In genomic region chr3:14845180-14845579, GRCh38 we compare ENCODE assay signal across 25 cellular contexts. TPM values are rescaled to one million over a fixed set of nuclear protein-coding genes. Genes with fewer than 3 reads are reported as not detected.
DNase-seq lines count a peak whose midpoint lies in the region; ATAC-seq, FAIRE-seq and TF ChIP-seq lines count a peak whose summit lies in the region.
"Had no signal": no experiment of that assay in that cellular context is flagged by ENCODE, and none has a peak within 500 bp of the region (broad histone marks: within the 10 kb centered on the region; RNA-seq: fewer than 3 reads in every experiment).

No MANE protein-coding gene starts in this region.

- no peaks in the 10 kb centered on the region for H3K36me3 Mint-ChIP-seq in activated CD8-positive, alpha-beta memory T cell treated with anti-CD3 and anti-CD28 coated beads, Interleukin-2, amount 10 ng/mL, durations not matched to agents 7 days and 5 days
- no peaks in the 10 kb centered on the region for H3K36me3 Mint-ChIP-seq in memory B cell

- peak; percentile 42 for ATAC-seq in activated CD8-positive, alpha-beta memory T cell treated with anti-CD3 and anti-CD28 coated beads, Interleukin-2, amount 10 ng/mL, durations not matched to agents 7 days and 5 days
- ATAC-seq in GM19023 (IDR thresholded peaks at IDR 0.05; ENCODE audit: unreplicated experiment) (peak; percentile 53), memory B cell (ENCODE audit: low read depth) (no peak), GM18502 (IDR thresholded peaks at IDR 0.05; ENCODE audit: poor library complexity, unreplicated experiment) (no peak), GM18858 (IDR thresholded peaks at IDR 0.05; ENCODE audit: unreplicated experiment) (no peak)
- ATAC-seq: A549, GM23338, PC-3 had no signal

- H3K9me3 Mint-ChIP-seq in activated CD8-positive, alpha-beta memory T cell treated with anti-CD3 and anti-CD28 coated beads, Interleukin-2, amount 10 ng/mL, durations not matched to agents 7 days and 5 days (ENCODE audit: low read depth): no peaks in the 10 kb centered on the region
- H3K9me3 Mint-ChIP-seq in memory B cell: no peaks in the 10 kb centered on the region
- H3K9me3 Mint-ChIP-seq: CD4-positive, alpha-beta T cell; GM23338 had no signal

- in situ Hi-C loops in GM13976 (cut with MboI; ENCODE audit: low sequenced_read_pairs, unreplicated experiment): no loop called here

- FAIRE-seq in GM12891 (lab: Jason Lieb, UNC): peak; percentile 13
- FAIRE-seq: A549, HTR-8/SVneo had no signal

- peaks cover 17% of the 10 kb centered on the region for H3K4me1 Mint-ChIP-seq in activated CD8-positive, alpha-beta memory T cell treated with anti-CD3 and anti-CD28 coated beads, Interleukin-2, amount 10 ng/mL, durations not matched to agents 7 days and 5 days
- peaks cover 35% of the 10 kb centered on the region for H3K4me1 Mint-ChIP-seq in memory B cell

- TF ChIP-seq CTCF in GM13976 (IDR thresholded peaks at IDR 0.05; ENCODE audit: borderline replicate concordance, control extremely low read depth, extremely low read depth, insufficient read depth, missing control alignments): no peak

- CTCF ChIA-PET in activated CD8-positive, alpha-beta memory T cell treated with anti-CD3 and anti-CD28 coated beads, Interleukin-2, amount 10 ng/mL, durations not matched to agents 7 days and 5 days (lab: Charles Lee): interaction anchor here (1.2 kb wide), 1 partner anchor 76 kb away, joined by 3 read pairs; no protein-coding TSS in a partner anchor

- DNase-seq in activated CD8-positive, alpha-beta memory T cell treated with anti-CD3 and anti-CD28 coated beads, Interleukin-2, amount 10 ng/mL, durations not matched to agents 7 days and 5 days: no peak
- no peak for DNase-seq in activated CD8-positive, alpha-beta memory T cell treated with anti-CD3 and anti-CD28 coated beads, Interleukin-2, amount 50 U/mL, for 4 hours
- DNase-seq in GM12891 (ENCODE audit: insufficient read length, low spot score) (no peak), memory B cell (ENCODE audit: low spot score in 2 of 2) (no peak), GM13976 (ENCODE audit: low spot score) (no peak)
- DNase-seq: CD4-positive, alpha-beta T cell; DMS153; GDM1; HCEC 1CT; IMR-90; Karpas-422; NCI-H1417 treated with DMSO at 0.1 percent for 48 hours; NCI-H187 treated with DMSO at 0.1 percent for 48 hours; NCI-H2227 treated with DMSO at 0.1 percent for 48 hours; NCI-H524 treated with DMSO at 0.1 percent for 48 hours; PC-3; SIG-M5 had no signal

- H3K27me3 Mint-ChIP-seq in activated CD8-positive, alpha-beta memory T cell treated with anti-CD3 and anti-CD28 coated beads, Interleukin-2, amount 10 ng/mL, durations not matched to agents 7 days and 5 days: peaks cover 20% of the 10 kb centered on the region
- H3K27me3 Mint-ChIP-seq in memory B cell: no peaks in the 10 kb centered on the region

- no peak for TF ChIP-seq POLR2A in GM12891 (IDR thresholded peaks at IDR 0.05; ENCODE audit: low read depth, low read length)

- H3K27ac Mint-ChIP-seq in activated CD8-positive, alpha-beta memory T cell treated with anti-CD3 and anti-CD28 coated beads, Interleukin-2, amount 10 ng/mL, durations not matched to agents 7 days and 5 days: no peak overlapping the region
- H3K27ac Mint-ChIP-seq in memory B cell: peak overlapping the region; percentile 7
- H3K27ac Mint-ChIP-seq: CD4-positive, alpha-beta T cell; GM23338 had no signal

- no peak overlapping the region for H3K4me3 Mint-ChIP-seq in activated CD8-positive, alpha-beta memory T cell treated with anti-CD3 and anti-CD28 coated beads, Interleukin-2, amount 10 ng/mL, durations not matched to agents 7 days and 5 days
- no peak overlapping the region for H3K4me3 Mint-ChIP-seq in memory B cell
- H3K4me3 Mint-ChIP-seq: CD4-positive, alpha-beta T cell; GM23338 had no signal

TF ChIP-seq in GM12891, 5 proteins besides CTCF, POLR2A, EP300 and RAD21:
- TF ChIP-seq TAF1 (IDR thresholded peaks at IDR 0.05; ENCODE audit: low read depth, low read length): no peak
- TF ChIP-seq PAX5 (IDR thresholded peaks at IDR 0.05; ENCODE audit: insufficient read depth, low read length, severe bottlenecking): no peak
- no peak for TF ChIP-seq POU2F2 (IDR thresholded peaks at IDR 0.05; ENCODE audit: low read depth, low read length)
- TF ChIP-seq POLR2AphosphoS5 (IDR thresholded peaks at IDR 0.05; ENCODE audit: low read depth, low read length): no peak
- no peak for TF ChIP-seq SPI1 (IDR thresholded peaks at IDR 0.05; ENCODE audit: low read depth, low read length)
TF ChIP-seq in GM12891: peak in this region for 0.

RNA-seq across cellular contexts. Expression of gene FGD5, which starts 26.4 kb away (rescaled TPM):
- not detected for total RNA-seq in activated CD8-positive, alpha-beta memory T cell treated with anti-CD3 and anti-CD28 coated beads, Interleukin-2, amount 10 ng/mL, durations not matched to agents 7 days and 5 days
- polyA plus RNA-seq in GM12891 (2012; ENCODE audit: low read depth, missing spikeins): 0.10 TPM
- total RNA-seq: CD4-positive, alpha-beta T cell; IMR-90; MCF 10A; PC-3 had no signal
- polyA plus RNA-seq: BJ, IMR-90 had no signal

Comparison
In these comparisons a context has a peak if more than half of its experiments do, and no peak if none do; other contexts are left out.
1. ATAC-seq: peak in activated CD8-positive, alpha-beta memory T cell treated with anti-CD3 and anti-CD28 coated beads, Interleukin-2, amount 10 ng/mL, durations not matched to agents 7 days and 5 days (single experiment) and GM19023 (single experiment); none in memory B cell (single experiment), GM18502 (single experiment) and GM18858 (single experiment).